1 cellular context compared by ENCODE assay signal in the genomic region with DNA sequence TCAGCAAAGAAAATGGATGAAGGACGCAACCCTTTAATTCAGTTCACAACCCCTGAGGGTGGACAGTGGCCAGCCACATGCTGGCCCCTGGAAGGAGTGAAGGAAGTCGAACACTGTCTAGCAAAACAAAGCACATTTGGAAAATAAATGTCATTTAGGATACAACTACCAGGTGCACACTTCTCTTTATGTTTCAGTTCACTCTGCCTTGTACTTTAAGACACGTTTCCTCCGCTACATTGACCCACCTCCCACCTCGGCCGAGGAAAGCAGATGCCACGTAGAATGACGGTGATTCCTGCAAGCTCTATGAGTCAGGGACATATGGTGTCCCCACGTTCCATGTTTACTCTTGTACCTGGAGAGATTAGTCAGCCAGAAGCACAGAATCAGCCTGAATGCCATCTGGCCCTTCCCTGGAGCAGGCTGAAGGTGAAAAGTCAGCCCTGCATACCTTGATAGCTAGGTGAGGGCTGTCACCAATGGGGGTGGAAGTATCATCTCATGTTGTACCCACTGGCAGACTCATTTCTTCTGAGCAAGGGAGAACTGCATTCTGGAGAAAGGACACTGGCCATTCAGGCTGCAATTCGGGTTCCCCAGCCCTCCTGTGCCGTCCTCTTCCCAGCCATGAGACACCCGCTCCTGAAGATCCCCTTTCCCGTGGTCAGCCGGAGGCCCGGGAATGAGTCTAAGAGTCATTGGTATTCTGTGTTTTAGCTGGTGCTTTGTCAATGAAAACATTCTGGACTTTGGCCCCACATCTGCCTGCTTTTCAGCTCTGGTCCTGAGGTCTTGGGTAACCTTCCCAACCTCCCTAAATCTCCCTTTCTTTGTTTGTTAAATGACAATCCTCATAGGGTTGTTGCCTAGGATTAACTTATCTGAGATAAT.
TF ChIP-seq lines count a peak whose summit lies in the region.

No MANE protein-coding gene starts in this region.

TF ChIP-seq in liver, 16 proteins besides CTCF, POLR2A, EP300 and RAD21 (continued from another document):
- peak; percentile 61 for TF ChIP-seq REST (IDR thresholded peaks at IDR 0.05)
- peak; percentile 86 for TF ChIP-seq HNF4G (IDR thresholded peaks at IDR 0.05)
- no peak for TF ChIP-seq ATF3 (IDR thresholded peaks at IDR 0.05)
- TF ChIP-seq TAF1 (conservative IDR thresholded peaks at IDR 0.05) = peak; percentile 92
- peak; percentile 99 for TF ChIP-seq SP1 (IDR thresholded peaks at IDR 0.05)
- TF ChIP-seq HNF4A (conservative IDR thresholded peaks at IDR 0.05) = peak; percentile 88 to 97
- no peak for TF ChIP-seq ZBTB33 (IDR thresholded peaks at IDR 0.05)
- TF ChIP-seq FOXA1 (IDR thresholded peaks at IDR 0.05) = no peak
- peak; percentile 50 for TF ChIP-seq FOXA2 (IDR thresholded peaks at IDR 0.05)
- TF ChIP-seq EGR1 (IDR thresholded peaks at IDR 0.05; ENCODE audit: low read depth in 2 of 2) = no peak
- TF ChIP-seq GABPA (IDR thresholded peaks at IDR 0.05 in 1 of 2, conservative IDR thresholded peaks at IDR 0.05 in 1 of 2) = no peak
